Comparison of ENCODE assay signal across 22 cellular contexts in genomic region chr16:84063972-84064371, GRCh38. TPM values are rescaled to one million over a fixed set of nuclear protein-coding genes. Genes with fewer than 3 reads are reported as not detected.
DNase-seq lines count a peak whose midpoint lies in the region; ATAC-seq and TF ChIP-seq lines count a peak whose summit lies in the region.
"Had no signal": no experiment of that assay in that cellular context is flagged by ENCODE, and none has a peak within 500 bp of the region (broad histone marks: within the 10 kb centered on the region; RNA-seq: fewer than 3 reads in every experiment).

No MANE protein-coding gene starts in this region.

- TF ChIP-seq CTCF in SK-N-SH (IDR thresholded peaks at IDR 0.05) = no peak
- TF ChIP-seq CTCF in VCaP (conservative IDR thresholded peaks at IDR 0.05) = no peak
- TF ChIP-seq CTCF in glutamatergic neuron (IDR thresholded peaks at IDR 0.05; ENCODE audit: partially characterized antibody, unreplicated experiment) = no peak
- TF ChIP-seq CTCF in foreskin keratinocyte (conservative IDR thresholded peaks at IDR 0.05) = no peak

- H3F3A ChIP-seq in SK-N-SH (replicated peaks; ENCODE audit: insufficient read depth) = peaks cover 16% of the 10 kb centered on the region

- H3K36me3 ChIP-seq in SK-N-SH (replicated peaks in 1 of 2; ENCODE audit: control insufficient read depth in 1 of 2, insufficient read depth in 2 of 2, low read length in 1 of 2) = peaks cover 48 to 78% of the 10 kb centered on the region in 2 experiments

- no peaks in the 10 kb centered on the region for H3K9me2 ChIP-seq in SK-N-SH

- peak; percentile 57 for DNase-seq in SK-N-SH
- no peak for DNase-seq in glutamatergic neuron
- DNase-seq in activated CD8-positive, alpha-beta T cell treated with anti-CD3 and anti-CD28 coated beads, Interleukin-2, amount 10 ng/mL, durations not matched to agents 7 days and 5 days = no peak
- no peak for DNase-seq in foreskin keratinocyte
- DNase-seq: C1 segment of cervical spinal cord; Calu3; CD4-positive, alpha-beta memory T cell; COR-L47; DMS53; DMS79 treated with DMSO at 0.1 percent for 48 hours; GF-D8; GM23248; H7; HCEC 1CT had no signal

- H3K27me3 Mint-ChIP-seq in glutamatergic neuron (ENCODE audit: unreplicated experiment) = no peaks in the 10 kb centered on the region
- H3K27me3 Mint-ChIP-seq in activated CD8-positive, alpha-beta T cell treated with anti-CD3 and anti-CD28 coated beads, Interleukin-2, amount 10 ng/mL, durations not matched to agents 7 days and 5 days (ENCODE audit: low read depth) = no peaks in the 10 kb centered on the region
- H3K27me3 Mint-ChIP-seq: CD4-positive, alpha-beta memory T cell had no signal

- peaks cover 4% of the 10 kb centered on the region; the same call in 1 of the 2 replicates for H4K20me1 ChIP-seq in SK-N-SH (ENCODE audit: insufficient read depth)

- H3K27ac ChIP-seq in SK-N-SH (ENCODE audit: low read depth in 2 of 2, low read length in 1 of 2) = no peak overlapping the region; a peak in 1 of 4 replicates
- peak overlapping the region; percentile 28; the same call in 1 of the 2 replicates for H3K27ac ChIP-seq in VCaP
- no peak overlapping the region for H3K27ac ChIP-seq in foreskin keratinocyte
- H3K27ac ChIP-seq: GM23248 had no signal

- H3K9me3 Mint-ChIP-seq in glutamatergic neuron (ENCODE audit: unreplicated experiment) = peaks cover 13% of the 10 kb centered on the region
- no peaks in the 10 kb centered on the region for H3K9me3 Mint-ChIP-seq in activated CD8-positive, alpha-beta T cell treated with anti-CD3 and anti-CD28 coated beads, Interleukin-2, amount 10 ng/mL, durations not matched to agents 7 days and 5 days (ENCODE audit: insufficient read depth)
- H3K9me3 Mint-ChIP-seq: CD4-positive, alpha-beta memory T cell had no signal

- H3K4me3 Mint-ChIP-seq in glutamatergic neuron (ENCODE audit: unreplicated experiment) = no peak overlapping the region
- H3K4me3 Mint-ChIP-seq in activated CD8-positive, alpha-beta T cell treated with anti-CD3 and anti-CD28 coated beads, Interleukin-2, amount 10 ng/mL, durations not matched to agents 7 days and 5 days = no peak overlapping the region
- H3K4me3 Mint-ChIP-seq: CD4-positive, alpha-beta memory T cell had no signal

- H3K4me2 ChIP-seq in SK-N-SH = no peak overlapping the region

- peak in 1 of 2 experiments; percentile 48; a peak in 1 of 4 replicates for TF ChIP-seq EP300 in SK-N-SH (IDR thresholded peaks at IDR 0.05; ENCODE audit: borderline replicate concordance in 1 of 2, low read depth in 1 of 2, low read length in 1 of 2)

- no peak for ATAC-seq in activated CD8-positive, alpha-beta T cell treated with anti-CD3 and anti-CD28 coated beads, Interleukin-2, amount 10 ng/mL, durations not matched to agents 7 days and 5 days
- ATAC-seq in HG03460 (IDR thresholded peaks at IDR 0.05; ENCODE audit: unreplicated experiment) = no peak
- ATAC-seq in foreskin keratinocyte = no peak

- peaks cover 31% of the 10 kb centered on the region for H3K4me1 Mint-ChIP-seq in glutamatergic neuron (ENCODE audit: low read depth, unreplicated experiment)
- H3K4me1 Mint-ChIP-seq in activated CD8-positive, alpha-beta T cell treated with anti-CD3 and anti-CD28 coated beads, Interleukin-2, amount 10 ng/mL, durations not matched to agents 7 days and 5 days (ENCODE audit: low read depth) = peaks cover 4% of the 10 kb centered on the region

- H3K9ac ChIP-seq in SK-N-SH = no peak overlapping the region
- H3K9ac ChIP-seq: GM23248 had no signal

- no peaks in the 10 kb centered on the region for H3K79me2 ChIP-seq in SK-N-SH (ENCODE audit: insufficient read depth)

- no peak overlapping the region for H2AFZ ChIP-seq in SK-N-SH (ENCODE audit: low read depth)
- H2AFZ ChIP-seq: GM23248 had no signal

- POLR2A ChIA-PET in SK-N-SH (lab: Yijun Ruan, JAX) = no interaction called here
- POLR2A ChIA-PET in activated CD8-positive, alpha-beta T cell treated with anti-CD3 and anti-CD28 coated beads, Interleukin-2, amount 10 ng/mL, durations not matched to agents 7 days and 5 days (lab: Charles Lee) = no interaction called here

- H3K27ac Mint-ChIP-seq in glutamatergic neuron (ENCODE audit: unreplicated experiment) = peak overlapping the region; percentile 100
- no peak overlapping the region for H3K27ac Mint-ChIP-seq in activated CD8-positive, alpha-beta T cell treated with anti-CD3 and anti-CD28 coated beads, Interleukin-2, amount 10 ng/mL, durations not matched to agents 7 days and 5 days

- H3K9me3 ChIP-seq in SK-N-SH = no peaks in the 10 kb centered on the region

- H3K27me3 ChIP-seq in SK-N-SH (ENCODE audit: insufficient read depth) (no peaks in the 10 kb centered on the region), foreskin keratinocyte (no peaks in the 10 kb centered on the region)

- H3K4me1 ChIP-seq in SK-N-SH (ENCODE audit: control insufficient read depth in 1 of 2, insufficient read depth in 2 of 2, low read depth in 1 of 2, low read length in 1 of 2) (peaks cover 0 to 6% of the 10 kb centered on the region in 2 experiments; a peak in 2 of 4 replicates), foreskin keratinocyte (no peaks in the 10 kb centered on the region)

- no peak for TF ChIP-seq RAD21 in SK-N-SH (IDR thresholded peaks at IDR 0.05; ENCODE audit: low read length)

- 70% methylated on average over 5 of the region's 5 CpGs for WGBS in SK-N-SH (ENCODE audit: low lambda C conversion rate)

- H3K4me3 ChIP-seq in SK-N-SH (ENCODE audit: low read depth in 2 of 2, low read length in 1 of 2) = no peak overlapping the region
- H3K4me3 ChIP-seq: GM23248 had no signal

- CTCF ChIA-PET in SK-N-SH (lab: Yijun Ruan, JAX) = interaction anchor here (0.7 to 21.4 kb wide), 19 partner anchors 10 to 827 kb away, joined by 3 to 470 read pairs (median 7); partner anchors contain the start of gene OSGIN1
- CTCF ChIA-PET in activated CD8-positive, alpha-beta T cell treated with anti-CD3 and anti-CD28 coated beads, Interleukin-2, amount 10 ng/mL, durations not matched to agents 7 days and 5 days (lab: Charles Lee) = interaction anchor here (0.7 to 4.3 kb wide), 8 partner anchors 9 to 236 kb away, joined by 3 to 17 read pairs (median 4); partner anchors contain the start of gene TAF1C

- H3K36me3 Mint-ChIP-seq in glutamatergic neuron (ENCODE audit: unreplicated experiment) = peaks cover 6% of the 10 kb centered on the region
- peaks cover 56% of the 10 kb centered on the region for H3K36me3 Mint-ChIP-seq in activated CD8-positive, alpha-beta T cell treated with anti-CD3 and anti-CD28 coated beads, Interleukin-2, amount 10 ng/mL, durations not matched to agents 7 days and 5 days (ENCODE audit: low read depth)

TF ChIP-seq in SK-N-SH, 30 proteins besides CTCF, POLR2A, EP300 and RAD21:
- TF ChIP-seq SMC3 (IDR thresholded peaks at IDR 0.05; ENCODE audit: low read depth, low read length) (no peak), TCF12 (IDR thresholded peaks at IDR 0.05) (no peak), RCOR1 (IDR thresholded peaks at IDR 0.05; ENCODE audit: low read length) (peak; percentile 88), MXI1 (IDR thresholded peaks at IDR 0.05; ENCODE audit: low read depth, low read length) (peak; percentile 42; the same call in 1 of the 2 replicates), CHD2 (IDR thresholded peaks at IDR 0.05; ENCODE audit: low read length, partially characterized antibody) (peak; percentile 30), FOXJ3 (CRISPR knock-in tag; IDR thresholded peaks at IDR 0.05) (no peak), RXRA (IDR thresholded peaks at IDR 0.05; ENCODE audit: borderline replicate concordance, low read depth) (no peak), GATA2 (CRISPR knock-in tag; IDR thresholded peaks at IDR 0.05) (peak; percentile 65), IRF3 (IDR thresholded peaks at IDR 0.05; ENCODE audit: low read depth, low read length) (no peak)

RNA-seq across cellular contexts. Expression of gene SLC38A8, which starts 21.4 kb away (rescaled TPM):
- polyA plus RNA-seq in SK-N-SH (2012; rRNA removed) = 0.08 TPM in 1 of 2 replicates, not detected in the other
- polyA plus RNA-seq in SK-N-SH (2012; cell fraction: cytosol; rRNA removed) = not detected in 2 replicates
- polyA plus RNA-seq in SK-N-SH (2012; cell fraction: nucleus; rRNA removed) = not detected in 2 replicates
- total RNA-seq in glutamatergic neuron (ENCODE audit: unreplicated experiment) = not detected
- not detected for total RNA-seq in activated CD8-positive, alpha-beta T cell treated with anti-CD3 and anti-CD28 coated beads, Interleukin-2, amount 10 ng/mL, durations not matched to agents 7 days and 5 days
- total RNA-seq in foreskin keratinocyte = not detected in 2 replicates
- not detected in 2 replicates for polyA plus RNA-seq in foreskin keratinocyte
- total RNA-seq: A172; A673; Calu3; CD4-positive, alpha-beta memory T cell; Daoy; G401; GM23248; H1; H7 had no signal
- polyA plus RNA-seq: BJ; CD4-positive, alpha-beta memory T cell; GM23248 had no signal

RNA-seq across cellular contexts. Expression of gene MBTPS1, which starts 52.8 kb away (rescaled TPM):
- 81.6 and 84.9 TPM in 2 replicates for polyA plus RNA-seq in SK-N-SH (2012; rRNA removed)
- 81.9 and 82.5 TPM in 2 replicates for polyA plus RNA-seq in SK-N-SH (2012; cell fraction: cytosol; rRNA removed)
- polyA plus RNA-seq in SK-N-SH (2012; cell fraction: nucleus; rRNA removed) = 140 and 164 TPM in 2 replicates
- 105 TPM for total RNA-seq in glutamatergic neuron (ENCODE audit: unreplicated experiment)
- 10 to 100 TPM; 49.3 to 52.7 TPM for total RNA-seq in activated CD8-positive, alpha-beta T cell treated with anti-CD3 and anti-CD28 coated beads, Interleukin-2, amount 10 ng/mL, durations not matched to agents 7 days and 5 days
- total RNA-seq in foreskin keratinocyte = 54.8 and 56.4 TPM in 2 replicates
- polyA plus RNA-seq in foreskin keratinocyte = 32.1 and 36.1 TPM in 2 replicates
